ENCODE assay signal across 8 cellular contexts in the genomic region with DNA sequence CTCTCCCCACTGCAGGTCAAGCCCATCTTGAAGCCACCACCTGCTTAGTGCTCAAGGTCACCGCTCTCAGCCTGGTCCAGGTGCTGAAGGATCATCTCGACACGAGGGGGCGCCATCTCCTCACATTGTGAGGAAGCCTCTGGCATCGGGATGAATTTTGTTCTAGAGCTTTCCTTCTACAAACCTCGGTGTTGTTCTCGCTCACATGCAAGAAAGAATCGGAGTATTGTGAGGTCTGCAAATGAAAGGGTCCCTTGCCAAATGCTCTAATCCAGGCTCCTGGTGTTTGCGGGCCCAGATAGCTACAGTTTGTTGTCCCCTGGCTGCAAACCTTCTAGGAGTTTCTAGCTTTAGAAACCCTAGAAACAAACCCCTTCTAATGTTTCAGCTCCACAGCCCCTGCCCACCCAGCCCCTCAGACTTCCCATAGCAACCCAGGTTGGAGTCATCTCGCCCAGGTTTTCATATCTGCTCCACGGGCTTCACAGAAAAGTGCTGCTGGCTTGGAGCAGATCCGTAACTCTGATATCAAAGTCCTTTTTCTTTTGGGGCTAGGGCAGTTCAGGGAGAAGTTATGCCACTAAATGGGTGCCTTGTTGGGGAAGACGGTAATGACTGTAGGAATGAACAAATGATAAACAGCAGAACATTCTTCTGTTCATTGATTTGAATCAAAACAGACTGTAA. TPM values are rescaled to one million over a fixed set of nuclear protein-coding genes. Genes with fewer than 3 reads are reported as not detected.
A peak's percentile ranks its signal among the peaks of the same experiment; 100 is the strongest.
DNase-seq lines count a peak whose midpoint lies in the region; ATAC-seq, FAIRE-seq and TF ChIP-seq lines count a peak whose summit lies in the region.

No MANE protein-coding gene starts in this region.

- H3K9ac ChIP-seq in astrocyte (ENCODE audit: low read length) (no peak overlapping the region), skeletal muscle tissue (ENCODE audit: low read depth in 1 of 3, low read length in 3 of 3) (no peak overlapping the region)

- H3K36me3 Mint-ChIP-seq in T-helper 2 cell treated with Interferon-gamma antibody and Interleukin-4, amounts not matched to agents 5 μg/mL and 100 μg/mL, for 36 hours (ENCODE audit: low read depth) = no peaks in the 10 kb centered on the region
- no peaks in the 10 kb centered on the region for H3K36me3 Mint-ChIP-seq in astrocyte (ENCODE audit: low read depth, unreplicated experiment)

- no peaks in the 10 kb centered on the region for H3K27me3 Mint-ChIP-seq in T-helper 2 cell treated with Interferon-gamma antibody and Interleukin-4, amounts not matched to agents 5 μg/mL and 100 μg/mL, for 36 hours (ENCODE audit: low read depth)
- peaks cover 2% of the 10 kb centered on the region for H3K27me3 Mint-ChIP-seq in astrocyte (ENCODE audit: low read depth, unreplicated experiment)

- no peaks in the 10 kb centered on the region for H3K9me3 Mint-ChIP-seq in T-helper 2 cell treated with Interferon-gamma antibody and Interleukin-4, amounts not matched to agents 5 μg/mL and 100 μg/mL, for 36 hours
- H3K9me3 Mint-ChIP-seq in astrocyte (ENCODE audit: unreplicated experiment) = no peaks in the 10 kb centered on the region

- ATAC-seq in HG02678 (IDR thresholded peaks at IDR 0.05; ENCODE audit: unreplicated experiment) (peak; percentile 91), HG03139 (IDR thresholded peaks at IDR 0.05; ENCODE audit: unreplicated experiment) (no peak)

- H4K20me1 ChIP-seq in astrocyte (ENCODE audit: insufficient read depth, low read length) = no peaks in the 10 kb centered on the region

- peak overlapping the region; percentile 54 for H3K4me2 ChIP-seq in astrocyte (ENCODE audit: low read length)

- no peaks in the 10 kb centered on the region for H3K9me3 ChIP-seq in astrocyte (ENCODE audit: insufficient read depth, low read depth, low read length)
- H3K9me3 ChIP-seq in skeletal muscle tissue (ENCODE audit: control insufficient read depth in 3 of 3, low read length in 3 of 3) = no peaks in the 10 kb centered on the region

- peak; percentile 83 for TF ChIP-seq CTCF in astrocyte (IDR thresholded peaks at IDR 0.05; ENCODE audit: insufficient read depth, low read depth, low read length)

- peak overlapping the region; percentile 43 for H2AFZ ChIP-seq in astrocyte (ENCODE audit: low read depth, low read length)

- no peak overlapping the region for H3K4me3 Mint-ChIP-seq in T-helper 2 cell treated with Interferon-gamma antibody and Interleukin-4, amounts not matched to agents 5 μg/mL and 100 μg/mL, for 36 hours
- H3K4me3 Mint-ChIP-seq in astrocyte (ENCODE audit: unreplicated experiment) = peak overlapping the region; percentile 20

- no peak overlapping the region for H3K27ac ChIP-seq in astrocyte (ENCODE audit: low read depth, low read length)
- no peak overlapping the region for H3K27ac ChIP-seq in skeletal muscle tissue (ENCODE audit: low read depth, low read length)

- H3K27ac Mint-ChIP-seq in T-helper 2 cell treated with Interferon-gamma antibody and Interleukin-4, amounts not matched to agents 5 μg/mL and 100 μg/mL, for 36 hours = peak overlapping the region; percentile 57
- H3K27ac Mint-ChIP-seq in astrocyte (ENCODE audit: unreplicated experiment) = no peak overlapping the region

- DNase-seq in GDM1 (lab: John Stamatoyannopoulos, UW) (peak; percentile 57), NCI-H187 (lab: John Stamatoyannopoulos, UW) (peak; percentile 80 to 82), astrocyte (ENCODE audit: low read depth) (peak; percentile 44), hippocampal formation (lab: John Stamatoyannopoulos, UW) (peak; percentile 89 to 91)
- DNase-seq in T-helper 2 cell treated with Interferon-gamma antibody and Interleukin-4, amounts not matched to agents 5 μg/mL and 100 μg/mL, for 36 hours (ENCODE audit: low spot score) = peak; percentile 79

- peak; percentile 70 for FAIRE-seq in astrocyte (lab: Jason Lieb, UNC)

- H3K4me1 Mint-ChIP-seq in T-helper 2 cell treated with Interferon-gamma antibody and Interleukin-4, amounts not matched to agents 5 μg/mL and 100 μg/mL, for 36 hours (ENCODE audit: low read depth) = peaks cover 11% of the 10 kb centered on the region
- peaks cover 3% of the 10 kb centered on the region for H3K4me1 Mint-ChIP-seq in astrocyte (ENCODE audit: low read depth, unreplicated experiment)

- peaks cover 4% of the 10 kb centered on the region for H3K27me3 ChIP-seq in astrocyte (ENCODE audit: insufficient read depth, low read length)
- no peaks in the 10 kb centered on the region for H3K27me3 ChIP-seq in skeletal muscle tissue (ENCODE audit: control insufficient read depth in 3 of 3, insufficient read depth in 3 of 3, low read length in 3 of 3)

- no peaks in the 10 kb centered on the region for H3K79me2 ChIP-seq in astrocyte (ENCODE audit: insufficient read depth, low read length)

- no peaks in the 10 kb centered on the region for H3K36me3 ChIP-seq in astrocyte (ENCODE audit: insufficient read depth, low read length)
- no peaks in the 10 kb centered on the region for H3K36me3 ChIP-seq in skeletal muscle tissue (ENCODE audit: control insufficient read depth in 3 of 3, insufficient read depth in 3 of 3, low read length in 3 of 3)

- H3K4me3 ChIP-seq in astrocyte (ENCODE audit: insufficient read depth, low read depth, low read length) = no peak overlapping the region
- peak overlapping the region in 2 of 3 donors; percentile 34 to 52 for H3K4me3 ChIP-seq in skeletal muscle tissue (ENCODE audit: low read length in 3 of 3)

- H3K4me1 ChIP-seq in astrocyte (ENCODE audit: insufficient read depth, low read length) (peaks cover 4% of the 10 kb centered on the region), skeletal muscle tissue (ENCODE audit: control insufficient read depth in 3 of 3, insufficient read depth in 3 of 3, low read length in 3 of 3) (peaks cover 3 to 9% (median 9%) of the 10 kb centered on the region in 3 donors)

RNA-seq across cellular contexts. Expression of gene ATP5PO, which starts 8.6 kb away (rescaled TPM):
- 163 and 171 TPM in 2 replicates for total RNA-seq in astrocyte
- 258 TPM for total RNA-seq in skeletal muscle tissue
